ENCODE assay signal across 10 cellular contexts in the genomic region with DNA sequence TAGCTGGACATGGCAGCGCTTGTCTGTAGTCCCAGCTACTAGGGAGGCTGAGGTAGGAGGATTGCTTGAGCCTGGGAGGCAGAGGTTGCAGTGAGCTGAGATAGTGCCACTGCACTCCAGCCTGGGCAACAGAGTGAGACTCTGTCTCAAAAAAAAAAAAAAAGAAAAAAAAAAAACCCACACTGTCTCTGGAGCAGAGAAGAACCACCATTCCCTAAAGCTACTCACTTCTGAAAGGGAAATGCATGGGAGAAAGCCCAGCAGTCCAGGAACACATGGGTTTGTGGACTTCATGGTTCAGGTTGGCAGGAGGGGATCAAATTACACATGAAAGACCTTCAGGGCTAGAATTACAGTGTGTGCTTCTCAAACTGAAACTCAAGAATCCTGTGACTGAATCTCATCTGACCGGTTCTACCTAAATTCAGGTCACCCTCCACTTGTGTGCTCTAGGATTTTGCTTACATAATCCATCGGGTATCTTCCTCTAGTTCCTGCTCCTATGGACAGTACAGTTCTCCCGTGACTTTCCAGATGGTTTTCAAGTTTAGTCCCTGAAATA. TPM values are rescaled to one million over a fixed set of nuclear protein-coding genes. Genes with fewer than 3 reads are reported as not detected.
DNase-seq lines count a peak whose midpoint lies in the region; ATAC-seq and TF ChIP-seq lines count a peak whose summit lies in the region.
"Had no signal": no experiment of that assay in that cellular context is flagged by ENCODE, and none has a peak within 500 bp of the region (broad histone marks: within the 10 kb centered on the region; RNA-seq: fewer than 3 reads in every experiment).

No MANE protein-coding gene starts in this region.

- ATAC-seq in left ventricle myocardium superior (no peak), left colon (no peak), GM21381 (IDR thresholded peaks at IDR 0.05; ENCODE audit: unreplicated experiment) (no peak)

- DNase-seq in activated naive CD4-positive, alpha-beta T cell (lab: John Stamatoyannopoulos, UW): no peak
- DNase-seq in RWPE1 (ENCODE audit: low spot score) (peak; percentile 82), iPS DF 19.7 (ENCODE audit: low read depth, low spot score) (peak; percentile 61), type B pancreatic cell (ENCODE audit: extremely low spot score, unreplicated experiment) (no peak), left ventricle myocardium superior (no peak), left colon (no peak)
- DNase-seq: retina had no signal

- H3K27ac Mint-ChIP-seq in activated naive CD4-positive, alpha-beta T cell treated with anti-CD3 and anti-CD28 coated beads, Interleukin-2, amount 50 U/mL, for 24 hours: peak overlapping the region; percentile 95
- H3K27ac Mint-ChIP-seq in type B pancreatic cell: peak overlapping the region; percentile 96

- H3K9me3 Mint-ChIP-seq in activated naive CD4-positive, alpha-beta T cell treated with anti-CD3 and anti-CD28 coated beads, Interleukin-2, amount 50 U/mL, for 24 hours: no peaks in the 10 kb centered on the region
- H3K9me3 Mint-ChIP-seq in type B pancreatic cell: no peaks in the 10 kb centered on the region

- intact Hi-C loops in left ventricle myocardium superior (cut with micrococcal nuclease): no loop called here
- intact Hi-C loops in left colon (cut with DNase I, micrococcal nuclease): no loop called here

- no peak overlapping the region for H3K27ac ChIP-seq in RWPE1

- H3K27me3 Mint-ChIP-seq in activated naive CD4-positive, alpha-beta T cell treated with anti-CD3 and anti-CD28 coated beads, Interleukin-2, amount 50 U/mL, for 24 hours: no peaks in the 10 kb centered on the region
- H3K27me3 Mint-ChIP-seq in type B pancreatic cell: no peaks in the 10 kb centered on the region

- peaks cover 23% of the 10 kb centered on the region for H3K36me3 Mint-ChIP-seq in activated naive CD4-positive, alpha-beta T cell treated with anti-CD3 and anti-CD28 coated beads, Interleukin-2, amount 50 U/mL, for 24 hours
- H3K36me3 Mint-ChIP-seq in type B pancreatic cell: peaks cover 3% of the 10 kb centered on the region

- POLR2A ChIA-PET in RWPE1 (lab: Yijun Ruan, JAX; ENCODE audit: low non-redundant PET): no interaction called here

- TF ChIP-seq CTCF in RWPE1 (conservative IDR thresholded peaks at IDR 0.05; ENCODE audit: low read depth) (no peak), type B pancreatic cell (conservative IDR thresholded peaks at IDR 0.05) (no peak)

- H3K4me1 Mint-ChIP-seq in activated naive CD4-positive, alpha-beta T cell treated with anti-CD3 and anti-CD28 coated beads, Interleukin-2, amount 50 U/mL, for 24 hours: peaks cover 29% of the 10 kb centered on the region
- peaks cover 18% of the 10 kb centered on the region for H3K4me1 Mint-ChIP-seq in type B pancreatic cell (ENCODE audit: unreplicated experiment)

- H3K4me3 Mint-ChIP-seq in activated naive CD4-positive, alpha-beta T cell treated with anti-CD3 and anti-CD28 coated beads, Interleukin-2, amount 50 U/mL, for 24 hours: no peak overlapping the region
- peak overlapping the region; percentile 61 for H3K4me3 Mint-ChIP-seq in type B pancreatic cell

- CTCF ChIA-PET in RWPE1 (lab: Yijun Ruan, JAX): interaction anchor here (0.5 to 2.1 kb wide), 2 partner anchors 16 to 25 kb away, joined by 3 to 8 read pairs; no protein-coding TSS in a partner anchor

RNA-seq across cellular contexts. Expression of gene CPB2, which starts 30.2 kb away (rescaled TPM):
- 0.19 and 0.31 TPM in 2 replicates for total RNA-seq in type B pancreatic cell (ENCODE audit: low replicate concordance)
- total RNA-seq in left ventricle myocardium superior: not detected
- total RNA-seq in left colon: not detected
- total RNA-seq: temporal lobe had no signal

RNA-seq across cellular contexts. Expression of gene LCP1, which starts 46.9 kb away (rescaled TPM):
- total RNA-seq in type B pancreatic cell (ENCODE audit: low replicate concordance) (43.3 and 157 TPM in 2 replicates), left ventricle myocardium superior (22.9 TPM), left colon (10 to 100 TPM in 1 of 2 donors, 1 to 10 TPM in 1; 9.4 to 33.4 TPM)

Comparison
In these comparisons a context has a peak if more than half of its experiments do, and no peak if none do; other contexts are left out.
1. DNase-seq: peak in RWPE1 (single experiment) and iPS DF 19.7 (single experiment); none in activated naive CD4-positive, alpha-beta T cell (0 of 4), type B pancreatic cell (single experiment), left ventricle myocardium superior (single experiment) and left colon (0 of 2).